Comparison of ENCODE assay signal across 32 cellular contexts in the genomic region with DNA sequence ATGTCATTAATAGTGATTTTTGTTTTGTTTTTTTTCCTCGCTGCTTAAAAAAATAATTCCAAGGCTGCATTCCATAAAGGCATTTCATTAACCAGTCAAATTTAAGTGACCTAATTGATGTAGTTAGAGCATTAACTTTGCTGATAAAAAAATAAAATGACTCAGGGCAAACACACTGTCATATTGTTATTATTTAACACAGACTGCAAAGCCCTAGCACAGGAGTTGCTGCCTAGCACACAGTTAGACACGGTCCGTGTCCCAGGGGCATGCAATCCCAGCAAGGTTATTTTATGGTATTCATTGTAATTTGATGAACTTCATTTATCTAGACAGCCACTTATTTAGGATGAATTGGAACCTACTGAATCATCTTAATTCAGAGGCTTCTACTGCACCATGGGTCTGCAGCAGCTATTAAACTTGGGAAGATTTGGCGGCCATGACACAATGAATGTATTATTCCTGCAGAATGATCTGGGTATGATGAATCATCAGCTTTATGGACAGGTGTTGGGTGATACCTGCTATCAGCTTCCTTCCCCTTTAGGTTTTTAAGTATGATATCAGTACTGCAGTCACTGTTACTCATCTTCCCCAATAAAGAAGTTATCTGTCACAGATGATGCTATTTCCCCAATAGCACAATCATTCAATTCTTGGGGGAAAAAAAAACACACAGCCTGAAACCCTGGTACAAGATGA.
"Had no signal": no experiment of that assay in that cellular context is flagged by ENCODE, and none has a peak within 500 bp of the region (broad histone marks: within the 10 kb centered on the region; RNA-seq: fewer than 3 reads in every experiment).

No MANE protein-coding gene starts in this region.

- H3K36me3 Mint-ChIP-seq: activated naive CD8-positive, alpha-beta T cell treated with anti-CD3 and anti-CD28 coated beads, Interleukin-2, amount 10 ng/mL, durations not matched to agents 7 days and 5 days; WTC11 had no signal

- H3K27ac Mint-ChIP-seq: activated CD8-positive, alpha-beta T cell treated with anti-CD3 and anti-CD28 coated beads, Interleukin-2, amount 10 ng/mL, durations not matched to agents 7 days and 5 days; activated naive CD8-positive, alpha-beta T cell treated with anti-CD3 and anti-CD28 coated beads, Interleukin-2, amount 10 ng/mL, durations not matched to agents 7 days and 5 days; T-helper 1 cell treated with Interleukin-12 subunit alpha and Interleukin-12 subunit beta and Interleukin-4 antibody, amounts not matched to agents 30 μg/mL and 1 μg/mL, for 36 hours; WTC11 had no signal

- H3K4me3 Mint-ChIP-seq: activated CD8-positive, alpha-beta T cell treated with anti-CD3 and anti-CD28 coated beads, Interleukin-2, amount 10 ng/mL, durations not matched to agents 7 days and 5 days; activated naive CD8-positive, alpha-beta T cell treated with anti-CD3 and anti-CD28 coated beads, Interleukin-2, amount 10 ng/mL, durations not matched to agents 7 days and 5 days; T-helper 1 cell treated with Interleukin-12 subunit alpha and Interleukin-12 subunit beta and Interleukin-4 antibody, amounts not matched to agents 30 μg/mL and 1 μg/mL, for 36 hours; WTC11 had no signal

- H3K27me3 Mint-ChIP-seq: activated naive CD8-positive, alpha-beta T cell treated with anti-CD3 and anti-CD28 coated beads, Interleukin-2, amount 10 ng/mL, durations not matched to agents 7 days and 5 days had no signal

- FAIRE-seq: bronchial epithelial cell had no signal

- H3K9me3 ChIP-seq: adrenal gland, MG63, Peyer's patch, SJSA1 had no signal

- H3K36me3 ChIP-seq: adrenal gland, MG63, Peyer's patch, SJSA1 had no signal

- H3K27me3 ChIP-seq: adrenal gland, MG63, Peyer's patch, SJSA1 had no signal

- H3K4me1 ChIP-seq: adrenal gland, Peyer's patch, SJSA1 had no signal

- DNase-seq: activated CD4-positive, alpha-beta T cell treated with anti-CD3 and anti-CD28 coated beads for 48 hours; activated CD4-positive, alpha-beta T cell treated with anti-CD3 and anti-CD28 coated beads, Interleukin-2, amount 50 U/mL, for 4 hours; activated CD4-positive, CD25-positive, alpha-beta regulatory T cell treated with anti-CD3 and anti-CD28 coated beads, Interleukin-2, amount 50 U/mL, for 72 hours; activated CD8-positive, alpha-beta memory T cell treated with anti-CD3 and anti-CD28 coated beads, Interleukin-2, amount 50 U/mL, for 48 hours; activated CD8-positive, alpha-beta T cell treated with anti-CD3 and anti-CD28 coated beads, Interleukin-2, amount 10 ng/mL, durations not matched to agents 7 days and 5 days; activated naive CD4-positive, alpha-beta T cell treated with anti-CD3 and anti-CD28 coated beads, Interleukin-2, amount 50 U/mL, for 16 hours; activated naive CD8-positive, alpha-beta T cell treated with anti-CD3 and anti-CD28 coated beads, Interleukin-2, amount 10 ng/mL, durations not matched to agents 7 days and 5 days; activated T-cell treated with anti-CD3 and anti-CD28 coated beads, Interleukin-2, amount 50 U/mL, for 1 hour; adrenal gland; aorta; MG63; MV-4-11; NCI-H1092 treated with DMSO at 0.1 percent for 48 hours; NCI-H1417 treated with DMSO at 0.1 percent for 48 hours; NCI-H1694; NCI-H2029; NCI-H2107; NCI-H2171 treated with DMSO at 0.1 percent for 48 hours; NCI-H345; NCI-H510A treated with DMSO at 0.1 percent for 48 hours; NCI-H69; NK-92 treated with Interleukin-12 subunit alpha and Interleukin-12 subunit beta, amount 100 ng/mL, for 24 hours; OCI-M1; Peyer's patch; SHP77; SW 1271; T-helper 9 cell had no signal

- ATAC-seq: activated CD8-positive, alpha-beta T cell treated with anti-CD3 and anti-CD28 coated beads, Interleukin-2, amount 10 ng/mL, durations not matched to agents 7 days and 5 days; SK-N-SH treated with all-trans-retinoic acid at 6 μM for 48 hours; WTC11 had no signal

- H3K4me1 Mint-ChIP-seq: activated naive CD8-positive, alpha-beta T cell treated with anti-CD3 and anti-CD28 coated beads, Interleukin-2, amount 10 ng/mL, durations not matched to agents 7 days and 5 days; WTC11 had no signal

- H3K4me3 ChIP-seq: adrenal gland, MG63, Peyer's patch, SJSA1 had no signal

- H3K27ac ChIP-seq: adrenal gland, Peyer's patch, SJSA1 had no signal

- H3K9me3 Mint-ChIP-seq: activated naive CD8-positive, alpha-beta T cell treated with anti-CD3 and anti-CD28 coated beads, Interleukin-2, amount 10 ng/mL, durations not matched to agents 7 days and 5 days; T-helper 1 cell treated with Interleukin-12 subunit alpha and Interleukin-12 subunit beta and Interleukin-4 antibody, amounts not matched to agents 30 μg/mL and 1 μg/mL, for 36 hours had no signal
